Comparison of ENCODE assay signal across 22 cellular contexts in genomic region chr18:51257150-51257549, GRCh38.
"Had no signal": no experiment of that assay in that cellular context is flagged by ENCODE, and none has a peak within 500 bp of the region (broad histone marks: within the 10 kb centered on the region; RNA-seq: fewer than 3 reads in every experiment).

No MANE protein-coding gene starts in this region.

- DNase-seq: activated B cell treated with CpG ODN at 0.5 μM for 24 hours; activated CD4-positive, alpha-beta T cell treated with anti-CD3 and anti-CD28 coated beads for 48 hours; activated CD4-positive, alpha-beta T cell treated with anti-CD3 and anti-CD28 coated beads, Interleukin-2, amount 50 U/mL, for 1 hour; activated CD4-positive, alpha-beta T cell treated with anti-CD3 and anti-CD28 coated beads, Interleukin-2, amount 50 U/mL, for 48 hours; activated CD8-positive, alpha-beta memory T cell treated with anti-CD3 and anti-CD28 coated beads for 24 hours; activated CD8-positive, alpha-beta T cell treated with anti-CD3 and anti-CD28 coated beads for 36 hours; activated effector memory CD4-positive, alpha-beta T cell treated with Interleukin-2 at 50 U/mL for 16 hours; activated gamma-delta T cell treated with Interleukin-2 at 50 U/mL for 16 hours; activated naive CD4-positive, alpha-beta T cell treated with anti-CD3 and anti-CD28 coated beads, Interleukin-2, amount 50 U/mL, for 16 hours; activated naive CD4-positive, alpha-beta T cell treated with Interleukin-2 at 50 U/mL for 16 hours; activated T-cell treated with anti-CD3 and anti-CD28 coated beads, Interleukin-2, amount 50 U/mL, for 4 hours; brain microvascular endothelial cell; dorsolateral prefrontal cortex; effector memory CD4-positive, alpha-beta T cell; endodermal cell; foreskin fibroblast; head of caudate nucleus; T-helper 2 cell had no signal

- FAIRE-seq: bronchial epithelial cell, frontal cortex had no signal

- H3K27ac ChIP-seq: ascending aorta, brain microvascular endothelial cell, coronary artery, dorsolateral prefrontal cortex had no signal

- H3K9me3 ChIP-seq: ascending aorta had no signal

- H3K27me3 ChIP-seq: ascending aorta, brain microvascular endothelial cell had no signal

- H3K36me3 ChIP-seq: ascending aorta, brain microvascular endothelial cell had no signal

- H3K4me1 ChIP-seq: ascending aorta had no signal

- H3K4me3 ChIP-seq: ascending aorta, coronary artery, dorsolateral prefrontal cortex had no signal
